16 cellular contexts compared by ENCODE assay signal in genomic region chr4:6197433-6198174, GRCh38. TPM values are rescaled to one million over a fixed set of nuclear protein-coding genes. Genes with fewer than 3 reads are reported as not detected.
DNase-seq lines count a peak whose midpoint lies in the region; ATAC-seq, FAIRE-seq and TF ChIP-seq lines count a peak whose summit lies in the region.
"Had no signal": no experiment of that assay in that cellular context is flagged by ENCODE, and none has a peak within 500 bp of the region (broad histone marks: within the 10 kb centered on the region; RNA-seq: fewer than 3 reads in every experiment).

No MANE protein-coding gene starts in this region.

- H3K4me1 ChIP-seq in GM23338 (ENCODE audit: insufficient read depth) (peaks cover 31% of the 10 kb centered on the region), HepG2 (ENCODE audit: insufficient read depth, low read length) (0 out of 2 replicates have a peak, but pooled peaks cover 7% of the 10 kb centered on the region)

- no peaks in the 10 kb centered on the region for H3K9me2 ChIP-seq in GM23338 (ENCODE audit: insufficient read depth)

- no peak for TF ChIP-seq RAD21 in HepG2 (CRISPR knock-in tag; IDR thresholded peaks at IDR 0.05)

- H3K4me3 ChIP-seq in GM23338 = no peak overlapping the region
- no peak overlapping the region for H3K4me3 ChIP-seq in HepG2 (replicated peaks in 1 of 3; ENCODE audit: insufficient read depth in 1 of 3, low read depth in 2 of 3, low read length in 3 of 3)

- H3K9me3 Mint-ChIP-seq in GM23338 = peaks cover 7% of the 10 kb centered on the region; the same call in 2 of the 3 replicates
- H3K9me3 Mint-ChIP-seq in activated naive CD8-positive, alpha-beta T cell treated with anti-CD3 and anti-CD28 coated beads, Interleukin-2, amount 50 U/mL, for 24 hours = peaks cover 9% of the 10 kb centered on the region
- H3K9me3 Mint-ChIP-seq in natural killer cell treated with Interleukin-12 subunit alpha and Interleukin-12 subunit beta and Interleukin-15 and Interleukin-18, amount 100 ng/mL, for 72 hours = no peaks in the 10 kb centered on the region

- no peak overlapping the region for H3K27ac Mint-ChIP-seq in GM23338
- peak overlapping the region; percentile 85 for H3K27ac Mint-ChIP-seq in activated naive CD8-positive, alpha-beta T cell treated with anti-CD3 and anti-CD28 coated beads, Interleukin-2, amount 50 U/mL, for 24 hours
- peak overlapping the region; percentile 97 to 98 for H3K27ac Mint-ChIP-seq in natural killer cell treated with Interleukin-12 subunit alpha and Interleukin-12 subunit beta and Interleukin-15 and Interleukin-18, amount 100 ng/mL, for 72 hours
- H3K27ac Mint-ChIP-seq: stimulated activated naive B cell treated with anti-CD40 and anti-IgM and Interleukin-4, amounts not matched to agents 10 μg/mL and 1 μg/mL and 100 μg/mL, for 72 hours had no signal

- H3K27me3 Mint-ChIP-seq in GM23338 (ENCODE audit: insufficient read depth, low read depth, poor library complexity) = peaks cover 18% of the 10 kb centered on the region
- peaks cover 40% of the 10 kb centered on the region for H3K27me3 Mint-ChIP-seq in activated naive CD8-positive, alpha-beta T cell treated with anti-CD3 and anti-CD28 coated beads, Interleukin-2, amount 50 U/mL, for 24 hours
- peaks cover 0 to 23% of the 10 kb centered on the region in 2 donors for H3K27me3 Mint-ChIP-seq in natural killer cell treated with Interleukin-12 subunit alpha and Interleukin-12 subunit beta and Interleukin-15 and Interleukin-18, amount 100 ng/mL, for 72 hours

- TF ChIP-seq CTCF in GM23338 (conservative IDR thresholded peaks at IDR 0.05; ENCODE audit: low read depth in 2 of 2) (no peak), HepG2 (CRISPR knock-in tag; IDR thresholded peaks at IDR 0.05) (no peak)

- H2AFZ ChIP-seq in GM23338 (no peak overlapping the region), HepG2 (ENCODE audit: low read length) (no peak overlapping the region)

- intact Hi-C loops in HepG2 (cut with micrococcal nuclease; ENCODE audit: unreplicated experiment) = loop anchor here (10.0 kb wide), 1 partner anchor 203 kb away; no protein-coding TSS in a partner anchor

- no peak for ATAC-seq in GM23338
- ATAC-seq in activated naive CD8-positive, alpha-beta T cell treated with anti-CD3 and anti-CD28 coated beads, Interleukin-2, amount 50 U/mL, for 24 hours = no peak
- ATAC-seq in natural killer cell treated with Interleukin-12 subunit alpha and Interleukin-12 subunit beta and Interleukin-15 and Interleukin-18, amount 100 ng/mL, for 72 hours = no peak
- ATAC-seq in HepG2 = no peak
- ATAC-seq: left colon had no signal

- H3K4me3 Mint-ChIP-seq in GM23338 = peak overlapping the region; percentile 76; the same call in 1 of the 3 replicates
- peak overlapping the region; percentile 80 for H3K4me3 Mint-ChIP-seq in activated naive CD8-positive, alpha-beta T cell treated with anti-CD3 and anti-CD28 coated beads, Interleukin-2, amount 50 U/mL, for 24 hours
- peak overlapping the region; percentile 93 for H3K4me3 Mint-ChIP-seq in natural killer cell treated with Interleukin-12 subunit alpha and Interleukin-12 subunit beta and Interleukin-15 and Interleukin-18, amount 100 ng/mL, for 72 hours

- TF ChIP-seq POLR2A in HepG2 (IDR thresholded peaks at IDR 0.05; ENCODE audit: insufficient read depth in 1 of 2, low read depth in 2 of 2, low read length in 2 of 2) = no peak

- H3K36me3 Mint-ChIP-seq in GM23338 (ENCODE audit: low read depth) = no peaks in the 10 kb centered on the region
- H3K36me3 Mint-ChIP-seq in activated naive CD8-positive, alpha-beta T cell treated with anti-CD3 and anti-CD28 coated beads, Interleukin-2, amount 50 U/mL, for 24 hours (ENCODE audit: low read depth) = no peaks in the 10 kb centered on the region
- H3K36me3 Mint-ChIP-seq in natural killer cell treated with Interleukin-12 subunit alpha and Interleukin-12 subunit beta and Interleukin-15 and Interleukin-18, amount 100 ng/mL, for 72 hours = peaks cover 19% of the 10 kb centered on the region

- peaks cover 8% of the 10 kb centered on the region; the same call in 1 of the 2 replicates for H3K79me2 ChIP-seq in GM23338 (replicated peaks; ENCODE audit: insufficient read depth)
- H3K79me2 ChIP-seq in HepG2 (ENCODE audit: insufficient read depth, low read length) = no peaks in the 10 kb centered on the region

- 3% methylated on average over 5 of the region's 9 CpGs for WGBS in HepG2 (ENCODE audit: low lambda C conversion rate)

- H3K9ac ChIP-seq in HepG2 (ENCODE audit: insufficient read depth, low read depth, low read length) = no peak overlapping the region

- H3K4me1 Mint-ChIP-seq in GM23338 = peaks cover 41% of the 10 kb centered on the region
- peaks cover 32% of the 10 kb centered on the region for H3K4me1 Mint-ChIP-seq in activated naive CD8-positive, alpha-beta T cell treated with anti-CD3 and anti-CD28 coated beads, Interleukin-2, amount 50 U/mL, for 24 hours
- peaks cover 39 to 58% of the 10 kb centered on the region in 2 donors for H3K4me1 Mint-ChIP-seq in natural killer cell treated with Interleukin-12 subunit alpha and Interleukin-12 subunit beta and Interleukin-15 and Interleukin-18, amount 100 ng/mL, for 72 hours (ENCODE audit: low read depth in 2 of 2)

- H3F3A ChIP-seq in GM23338 (replicated peaks; ENCODE audit: low read depth) = 0 out of 2 replicates have a peak, but pooled peaks cover 4% of the 10 kb centered on the region

- H3K9me3 ChIP-seq in HepG2 (ENCODE audit: low read length) = peaks cover 5% of the 10 kb centered on the region; the same call in 1 of the 2 replicates

- H3K36me3 ChIP-seq in GM23338 (ENCODE audit: insufficient read depth) (no peaks in the 10 kb centered on the region), HepG2 (replicated peaks in 1 of 2; ENCODE audit: control insufficient read depth in 1 of 2, insufficient read depth in 2 of 2, low read length in 2 of 2) (no peaks in the 10 kb centered on the region)

- H4K20me1 ChIP-seq in GM23338 (replicated peaks; ENCODE audit: insufficient read depth) (peaks cover 7% of the 10 kb centered on the region; the same call in 1 of the 2 replicates), HepG2 (ENCODE audit: insufficient read depth, low read length) (no peaks in the 10 kb centered on the region)

- DNase-seq in NCI-H82 (lab: John Stamatoyannopoulos, UW) (peak; percentile 22), NCI-H82 treated with DMSO at 0.1 percent for 48 hours (lab: John Stamatoyannopoulos, UW; ENCODE audit: unreplicated experiment) (no peak), GM23338 (ENCODE audit: low spot score) (no peak), RPMI8226 (no peak), HepG2 (ENCODE audit: low spot score) (no peak), GM19239 (ENCODE audit: insufficient read length, low spot score) (no peak)
- DNase-seq in activated naive CD8-positive, alpha-beta T cell treated with anti-CD3 and anti-CD28 coated beads, Interleukin-2, amount 50 U/mL, for 24 hours = no peak
- no peak for DNase-seq in natural killer cell treated with Interleukin-12 subunit alpha and Interleukin-12 subunit beta and Interleukin-15 and Interleukin-18, amount 100 ng/mL, for 72 hours (ENCODE audit: low spot score)
- DNase-seq: amygdala; C1 segment of cervical spinal cord; left colon; NCI-H2081 treated with DMSO at 0.1 percent for 48 hours; NCI-H69; stimulated activated naive B cell treated with anti-CD40 and anti-IgM and Interleukin-4, amounts not matched to agents 10 μg/mL and 1 μg/mL and 100 μg/mL, for 72 hours had no signal

- FAIRE-seq in HepG2 (lab: Jason Lieb, UNC) (no peak), GM19239 (lab: Jason Lieb, UNC) (no peak)
- FAIRE-seq: RCC 7860 had no signal

- POLR2A ChIA-PET in HepG2 (lab: Yijun Ruan, JAX) = no interaction called here

- H3K27ac ChIP-seq in GM23338 (ENCODE audit: low read depth) = no peak overlapping the region
- H3K27ac ChIP-seq in HepG2 (ENCODE audit: extremely low read length, insufficient read depth, low read length) = no peak overlapping the region
- H3K27ac ChIP-seq: 22Rv1 had no signal

- H3K27me3 ChIP-seq in GM23338 (ENCODE audit: insufficient read depth) (peaks cover 13% of the 10 kb centered on the region), HepG2 (ENCODE audit: control insufficient read depth in 1 of 2, insufficient read depth in 2 of 2, low read length in 2 of 2) (peaks cover 7 to 64% of the 10 kb centered on the region in 2 experiments)

- no peak for TF ChIP-seq EP300 in HepG2 (IDR thresholded peaks at IDR 0.05; ENCODE audit: low read depth in 2 of 2, low read length in 2 of 2)
- TF ChIP-seq EP300 in HepG2 (CRISPR knock-in tag; IDR thresholded peaks at IDR 0.05; ENCODE audit: borderline replicate concordance) = no peak

- H3K4me2 ChIP-seq in GM23338 (0 out of 2 replicates have a peak overlapping the region, but pooled peaks have one; percentile 91), HepG2 (ENCODE audit: low read depth, low read length) (no peak overlapping the region)

- CTCF ChIA-PET in HepG2 (lab: Yijun Ruan, JAX; ENCODE audit: low intra/inter-chr PET ratio, low total read pairs) = no interaction called here

- no TSS peak for BruUV-seq in HepG2 (replicated peaks; lab: Mats Ljungman, UMichigan)

- in situ Hi-C loops in HepG2 (cut with HindIII; ENCODE audit: extremely low pct_ligation_motif_present, low pct_unique_long_range_greater_than_20kb) = no loop called here

RNA-seq across cellular contexts. Expression of gene JAKMIP1, which starts 2.7 kb away (rescaled TPM):
- 5.1 and 5.9 TPM in 2 replicates for total RNA-seq in GM23338 (2014; rRNA removed; shearing (Covaris generic))
- polyA plus RNA-seq in GM23338 (2016; fragmentation: Nextera tagmentation; extraction: Ambion mirVana) (4.6 and 5.5 TPM in 2 replicates), HepG2 (2011; rRNA removed) (not detected in 2 replicates)
- 10 to 100 TPM; 16.3 to 66.7 TPM for total RNA-seq in natural killer cell treated with Interleukin-12 subunit alpha and Interleukin-12 subunit beta and Interleukin-15 and Interleukin-18, amount 100 ng/mL, for 72 hours
- not detected in 2 replicates for total RNA-seq in HepG2 (2016; rRNA removed; fragmentation: Illumina TruSeq; extraction: Trizol)
- total RNA-seq in HepG2 (2016; cell fraction: cytosol; rRNA removed; fragmentation: Illumina TruSeq; extraction: Trizol; ENCODE audit: low read depth) = not detected in 2 replicates
- total RNA-seq in HepG2 (2016; cell fraction: insoluble cytoplasmic fraction; rRNA removed; fragmentation: Illumina TruSeq; extraction: Trizol) = not detected in 2 replicates
- not detected in 2 replicates for total RNA-seq in HepG2 (2016; cell fraction: membrane; rRNA removed; fragmentation: Illumina TruSeq; extraction: Trizol)
- total RNA-seq in HepG2 (2016; cell fraction: nucleus; rRNA removed; fragmentation: Illumina TruSeq; extraction: Trizol) = not detected in 2 replicates
- not detected in 2 replicates for polyA plus RNA-seq in HepG2 (2011; cell fraction: cytosol; rRNA removed)
- not detected in 2 replicates for polyA plus RNA-seq in HepG2 (2011; cell fraction: nucleus; rRNA removed)
- polyA plus RNA-seq in HepG2 (2012) = not detected in 2 replicates
- not detected in 2 replicates for polyA plus RNA-seq in HepG2 (2016; cell fraction: cytosol; fragmentation: Illumina TruSeq; extraction: Trizol; ENCODE audit: low read depth)
- polyA plus RNA-seq in HepG2 (2016; cell fraction: insoluble cytoplasmic fraction; fragmentation: Illumina TruSeq; extraction: Trizol; ENCODE audit: low read depth) = not detected in 2 replicates
- not detected in 2 replicates for polyA plus RNA-seq in HepG2 (2016; cell fraction: membrane; fragmentation: Illumina TruSeq; extraction: Trizol; ENCODE audit: low read depth)
- polyA plus RNA-seq in HepG2 (2016; cell fraction: nucleus; fragmentation: Illumina TruSeq; extraction: Trizol; ENCODE audit: insufficient read depth, low read depth) = not detected in 2 replicates
- polyA minus RNA-seq in HepG2 (2011; rRNA and poly(A)+ RNA removed; ENCODE audit: low replicate concordance) = not detected in 2 replicates
- polyA minus RNA-seq in HepG2 (2011; cell fraction: cytosol; rRNA and poly(A)+ RNA removed) = not detected in 2 replicates
- not detected in 2 replicates for polyA minus RNA-seq in HepG2 (2011; cell fraction: nucleus; rRNA and poly(A)+ RNA removed)
